8 cellular contexts compared by ENCODE assay signal in genomic region chr1:116574581-116575291, GRCh38.
A peak's percentile ranks its signal among the peaks of the same experiment; 100 is the strongest.
DNase-seq lines count a peak whose midpoint lies in the region; ATAC-seq and TF ChIP-seq lines count a peak whose summit lies in the region.

No MANE protein-coding gene starts in this region.

- TF ChIP-seq CTCF in GM06990 (IDR thresholded peaks at IDR 0.05; ENCODE audit: insufficient read depth, low read length, poor library complexity, severe bottlenecking) = peak; percentile 83

- no peak for ATAC-seq in HG02970 (IDR thresholded peaks at IDR 0.05; ENCODE audit: low FRiP score, unreplicated experiment)

- no peaks in the 10 kb centered on the region for H3K36me3 ChIP-seq in GM06990 (ENCODE audit: control insufficient read depth, insufficient read depth, low read length)

- DNase-seq in 8988T = peak; percentile 52
- no peak for DNase-seq in GM06990 (ENCODE audit: extremely low read depth, insufficient read length)
- peak; percentile 78 for DNase-seq in NCI-H1694 (lab: John Stamatoyannopoulos, UW)
- peak; percentile 49 for DNase-seq in UCSD-AML1 (lab: John Stamatoyannopoulos, UW; ENCODE audit: unreplicated experiment)
- DNase-seq in caudate nucleus (lab: John Stamatoyannopoulos, UW) = peak in 40 of 61 donors; percentile 7 to 80 (median 35)
- DNase-seq in kidney glomerular epithelial cell (lab: John Stamatoyannopoulos, UW) = peak; percentile 41
- DNase-seq in stimulated activated CD8-positive, alpha-beta memory T cell treated with anti-CD3 and anti-CD28 coated beads, Interleukin-12 subunit alpha, Interleukin-12 subunit beta, amount 100 ng/mL, for 4 hours (ENCODE audit: low read depth) = peak; percentile 36

- H3K4me3 ChIP-seq in GM06990 (replicated peaks; ENCODE audit: low read depth, low read length) = no peak overlapping the region

- H3K27ac ChIP-seq in caudate nucleus (ENCODE audit: low read depth, low read length) = peak overlapping the region; percentile 22

- no peaks in the 10 kb centered on the region for H3K27me3 ChIP-seq in GM06990 (replicated peaks; ENCODE audit: control insufficient read depth, insufficient read depth, low read length)
